ENCODE assay signal across 28 cellular contexts in the genomic region with DNA sequence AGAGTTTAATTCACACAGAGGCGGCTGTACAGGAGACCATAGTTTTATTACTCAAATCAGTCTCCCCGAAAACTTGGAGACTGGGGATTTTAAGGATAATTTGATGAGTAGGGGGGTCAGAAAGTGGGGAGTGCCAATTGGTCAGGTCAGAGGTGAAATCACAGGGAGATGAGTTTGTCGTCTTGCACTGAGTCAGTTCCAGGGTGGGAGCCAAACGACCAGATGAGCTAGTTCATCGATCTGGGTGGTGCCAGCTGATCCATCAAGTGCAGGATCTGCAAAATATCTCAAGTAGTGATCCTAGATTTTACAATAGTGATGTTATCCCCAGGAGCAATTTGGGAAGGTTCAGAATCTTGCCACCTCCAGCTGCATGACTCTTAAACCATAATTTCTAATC.
"Had no signal": no experiment of that assay in that cellular context is flagged by ENCODE, and none has a peak within 500 bp of the region (broad histone marks: within the 10 kb centered on the region; RNA-seq: fewer than 3 reads in every experiment).

No MANE protein-coding gene starts in this region.

- H3K9me3 ChIP-seq: adrenal gland, body of pancreas, breast epithelium had no signal

- H3K4me1 ChIP-seq: breast epithelium had no signal

- H3K36me3 ChIP-seq: adrenal gland, brain microvascular endothelial cell, breast epithelium had no signal

- H3K27me3 ChIP-seq: adrenal gland, body of pancreas, brain microvascular endothelial cell, breast epithelium had no signal

- H3K27ac ChIP-seq: adrenal gland, body of pancreas, brain microvascular endothelial cell, breast epithelium, VCaP had no signal

- H3K4me3 ChIP-seq: adrenal gland, body of pancreas, breast epithelium had no signal

- DNase-seq: activated B cell treated with CpG ODN at 0.5 μM for 24 hours; activated CD4-positive, alpha-beta memory T cell treated with anti-CD3 and anti-CD28 coated beads for 36 hours; activated CD4-positive, alpha-beta T cell treated with anti-CD3 and anti-CD28 coated beads for 4 hours; activated CD4-positive, alpha-beta T cell treated with anti-CD3 and anti-CD28 coated beads, Interleukin-2, amount 10 ng/mL, durations not matched to agents 24 days and 14 days; activated CD4-positive, alpha-beta T cell treated with anti-CD3 and anti-CD28 coated beads, Interleukin-2, amount 50 U/mL, for 1 hour; activated CD4-positive, alpha-beta T cell treated with anti-CD3 and anti-CD28 coated beads, Interleukin-2, amount 50 U/mL, for 4 hours; activated CD4-positive, CD25-positive, alpha-beta regulatory T cell treated with anti-CD3 and anti-CD28 coated beads, Interleukin-2, amount 50 U/mL, for 72 hours; activated CD8-positive, alpha-beta memory T cell treated with anti-CD3 and anti-CD28 coated beads, Interleukin-2, amount 50 U/mL, for 4 hours; activated CD8-positive, alpha-beta T cell treated with anti-CD3 and anti-CD28 coated beads for 36 hours; activated effector memory CD4-positive, alpha-beta T cell treated with anti-CD3 and anti-CD28 coated beads, Interleukin-2, amount 50 U/mL, for 16 hours; activated gamma-delta T cell treated with Interleukin-2 at 50 U/mL for 16 hours; activated naive CD4-positive, alpha-beta T cell; activated naive CD4-positive, alpha-beta T cell treated with anti-CD3 and anti-CD28 coated beads for 36 hours; activated naive CD4-positive, alpha-beta T cell treated with anti-CD3 and anti-CD28 coated beads, Interleukin-2, amount 50 U/mL, for 16 hours; activated naive CD8-positive, alpha-beta T cell treated with anti-CD3 and anti-CD28 coated beads for 36 hours; activated T-cell treated with anti-CD3 and anti-CD28 coated beads for 4 hours; activated T-cell treated with anti-CD3 and anti-CD28 coated beads, Interleukin-2, amount 50 U/mL, for 1 hour; activated T-cell treated with anti-CD3 and anti-CD28 coated beads, Interleukin-2, amount 50 U/mL, for 4 hours; activated T-cell treated with anti-CD3 and anti-CD28 coated beads, Interleukin-2, amount 50 U/mL, for 72 hours; adrenal gland; amniotic stem cell; aorta; body of pancreas; brain microvascular endothelial cell; central memory CD4-positive, alpha-beta T cell; T-helper 17 cell had no signal
